Comparison of ENCODE assay signal across 1 cellular context in genomic region chr10:11197854-11198253, GRCh38.
TF ChIP-seq lines count a peak whose summit lies in the region.

No MANE protein-coding gene starts in this region.

TF ChIP-seq in H1, 55 proteins besides CTCF, POLR2A, EP300 and RAD21 (continued from another document):
- no peak for TF ChIP-seq CHD1 (IDR thresholded peaks at IDR 0.05; ENCODE audit: low read depth, low read length)
- no peak for TF ChIP-seq GABPA (IDR thresholded peaks at IDR 0.05; ENCODE audit: borderline replicate concordance, insufficient read depth, low read length)
- TF ChIP-seq CHD7 (IDR thresholded peaks at IDR 0.05; ENCODE audit: insufficient replicate concordance, low read length) = no peak
- TF ChIP-seq SUZ12 (IDR thresholded peaks at IDR 0.05; ENCODE audit: low read length) = no peak
- TF ChIP-seq JUN (IDR thresholded peaks at IDR 0.05; ENCODE audit: low read depth, low read length) = no peak
- no peak for TF ChIP-seq SIRT6 (IDR thresholded peaks at IDR 0.05; ENCODE audit: low read length)
- TF ChIP-seq NRF1 (IDR thresholded peaks at IDR 0.05; ENCODE audit: low read depth, low read length) = no peak
- TF ChIP-seq BACH1 (IDR thresholded peaks at IDR 0.05; ENCODE audit: low read length) = no peak
- no peak for TF ChIP-seq ASH2L (IDR thresholded peaks at IDR 0.05; ENCODE audit: low read length)
- no peak for TF ChIP-seq MAFK (IDR thresholded peaks at IDR 0.05; ENCODE audit: low read depth, low read length)
- TF ChIP-seq SP1 (IDR thresholded peaks at IDR 0.05; ENCODE audit: low read depth, low read length) = no peak
- no peak for TF ChIP-seq CREB1 (IDR thresholded peaks at IDR 0.05)
- no peak for TF ChIP-seq ATF3 (IDR thresholded peaks at IDR 0.05; ENCODE audit: insufficient read depth, low read depth, low read length)
TF ChIP-seq in H1: peak in this region for 0.
